In genomic region chr14:104392001-104392395, GRCh38 we compare ENCODE assay signal across 12 cellular contexts.
DNase-seq lines count a peak whose midpoint lies in the region; ATAC-seq and TF ChIP-seq lines count a peak whose summit lies in the region.
"Had no signal": no experiment of that assay in that cellular context is flagged by ENCODE, and none has a peak within 500 bp of the region (broad histone marks: within the 10 kb centered on the region; RNA-seq: fewer than 3 reads in every experiment).

No MANE protein-coding gene starts in this region.

- POLR2A ChIA-PET in WTC11 (lab: Charles Lee), result no interaction called here

- H3K4me3 ChIP-seq in coronary artery, result no peak overlapping the region
- H3K4me3 ChIP-seq: SJSA1 had no signal

- peaks cover 5% of the 10 kb centered on the region for H3K9me3 Mint-ChIP-seq in WTC11
- no peaks in the 10 kb centered on the region for H3K9me3 Mint-ChIP-seq in stimulated activated effector memory CD8-positive, alpha-beta T cell treated with anti-CD3 and anti-CD28 coated beads, Interleukin-12 subunit alpha, Interleukin-12 subunit beta, amount 100 ng/mL, for 72 hours

- no peak overlapping the region for H3K27ac Mint-ChIP-seq in WTC11
- peak overlapping the region; percentile 87 for H3K27ac Mint-ChIP-seq in stimulated activated effector memory CD8-positive, alpha-beta T cell treated with anti-CD3 and anti-CD28 coated beads, Interleukin-12 subunit alpha, Interleukin-12 subunit beta, amount 100 ng/mL, for 72 hours

- CTCF ChIA-PET in WTC11 (lab: Charles Lee), result interaction anchor here (0.5 to 1.9 kb wide), 5 partner anchors 13 to 298 kb away, joined by 3 to 6 read pairs (median 3); no protein-coding TSS in a partner anchor

- no peaks in the 10 kb centered on the region for H3K27me3 Mint-ChIP-seq in WTC11 (ENCODE audit: low read depth)

- H3K27ac ChIP-seq in coronary artery, result no peak overlapping the region
- H3K27ac ChIP-seq: SJSA1 had no signal

- peaks cover 8% of the 10 kb centered on the region; the same call in 1 of the 2 replicates for H3K4me1 Mint-ChIP-seq in WTC11
- H3K4me1 Mint-ChIP-seq in stimulated activated effector memory CD8-positive, alpha-beta T cell treated with anti-CD3 and anti-CD28 coated beads, Interleukin-12 subunit alpha, Interleukin-12 subunit beta, amount 100 ng/mL, for 72 hours, result peaks cover 72% of the 10 kb centered on the region

- in situ Hi-C loops in KBM-7 (cut with MboI; ENCODE audit: low pct_unique_long_range_greater_than_20kb, low sequenced_read_pairs), result no loop called here

- no peak for TF ChIP-seq CTCF in WTC11 (IDR thresholded peaks at IDR 0.05)
- no peak for TF ChIP-seq CTCF in coronary artery (IDR thresholded peaks at IDR 0.05)

- peak; percentile 62 for DNase-seq in activated effector memory CD4-positive, alpha-beta T cell treated with anti-CD3 and anti-CD28 coated beads, Interleukin-2, amount 50 U/mL, for 16 hours
- no peak for DNase-seq in activated effector memory CD4-positive, alpha-beta T cell treated with Interleukin-2 at 50 U/mL for 16 hours
- DNase-seq in WTC11 (ENCODE audit: low spot score), result no peak
- peak; percentile 36 for DNase-seq in coronary artery (ENCODE audit: low spot score)
- peak in 1 of 2 donors; percentile 39 for DNase-seq in stimulated activated effector memory CD8-positive, alpha-beta T cell treated with anti-CD3 and anti-CD28 coated beads, Interleukin-12 subunit alpha, Interleukin-12 subunit beta, amount 100 ng/mL, for 72 hours (ENCODE audit: low spot score in 2 of 2)
- DNase-seq in KBM-7, result no peak
- DNase-seq: effector CD8-positive, alpha-beta T cell; mammary epithelial cell; NCI-H1105 had no signal

- peak; percentile 39; the same call in 1 of the 2 replicates for ATAC-seq in WTC11
- ATAC-seq in stimulated activated effector memory CD8-positive, alpha-beta T cell treated with anti-CD3 and anti-CD28 coated beads, Interleukin-12 subunit alpha, Interleukin-12 subunit beta, amount 100 ng/mL, for 72 hours, result no peak
- ATAC-seq in GM18907 (IDR thresholded peaks at IDR 0.05; ENCODE audit: unreplicated experiment), result no peak
- no peak for ATAC-seq in HG02763 (IDR thresholded peaks at IDR 0.05; ENCODE audit: unreplicated experiment)

- no peak overlapping the region for H3K4me3 Mint-ChIP-seq in WTC11
- H3K4me3 Mint-ChIP-seq in stimulated activated effector memory CD8-positive, alpha-beta T cell treated with anti-CD3 and anti-CD28 coated beads, Interleukin-12 subunit alpha, Interleukin-12 subunit beta, amount 100 ng/mL, for 72 hours, result no peak overlapping the region

- peaks cover under 1% of the 10 kb centered on the region for H3K36me3 Mint-ChIP-seq in WTC11
- H3K36me3 Mint-ChIP-seq in stimulated activated effector memory CD8-positive, alpha-beta T cell treated with anti-CD3 and anti-CD28 coated beads, Interleukin-12 subunit alpha, Interleukin-12 subunit beta, amount 100 ng/mL, for 72 hours, result no peaks in the 10 kb centered on the region

TF ChIP-seq in WTC11, 78 proteins besides CTCF, POLR2A, EP300 and RAD21:
- TF ChIP-seq RORB (CRISPR knock-in tag; IDR thresholded peaks at IDR 0.05) (no peak), RELA (CRISPR knock-in tag; IDR thresholded peaks at IDR 0.05; ENCODE audit: borderline replicate concordance) (no peak), NR1H2 (CRISPR knock-in tag; IDR thresholded peaks at IDR 0.05) (no peak), FOXK1 (CRISPR knock-in tag; IDR thresholded peaks at IDR 0.05) (no peak)

Comparison
In these comparisons a context has a peak if more than half of its experiments do, and no peak if none do; other contexts are left out.
1. DNase-seq: peak in activated effector memory CD4-positive, alpha-beta T cell treated with anti-CD3 and anti-CD28 coated beads, Interleukin-2, amount 50 U/mL, for 16 hours (single experiment) and coronary artery (single experiment); none in activated effector memory CD4-positive, alpha-beta T cell treated with Interleukin-2 at 50 U/mL for 16 hours (single experiment), WTC11 (single experiment) and KBM-7 (single experiment).